ENCODE assay signal across 11 cellular contexts in the genomic region with DNA sequence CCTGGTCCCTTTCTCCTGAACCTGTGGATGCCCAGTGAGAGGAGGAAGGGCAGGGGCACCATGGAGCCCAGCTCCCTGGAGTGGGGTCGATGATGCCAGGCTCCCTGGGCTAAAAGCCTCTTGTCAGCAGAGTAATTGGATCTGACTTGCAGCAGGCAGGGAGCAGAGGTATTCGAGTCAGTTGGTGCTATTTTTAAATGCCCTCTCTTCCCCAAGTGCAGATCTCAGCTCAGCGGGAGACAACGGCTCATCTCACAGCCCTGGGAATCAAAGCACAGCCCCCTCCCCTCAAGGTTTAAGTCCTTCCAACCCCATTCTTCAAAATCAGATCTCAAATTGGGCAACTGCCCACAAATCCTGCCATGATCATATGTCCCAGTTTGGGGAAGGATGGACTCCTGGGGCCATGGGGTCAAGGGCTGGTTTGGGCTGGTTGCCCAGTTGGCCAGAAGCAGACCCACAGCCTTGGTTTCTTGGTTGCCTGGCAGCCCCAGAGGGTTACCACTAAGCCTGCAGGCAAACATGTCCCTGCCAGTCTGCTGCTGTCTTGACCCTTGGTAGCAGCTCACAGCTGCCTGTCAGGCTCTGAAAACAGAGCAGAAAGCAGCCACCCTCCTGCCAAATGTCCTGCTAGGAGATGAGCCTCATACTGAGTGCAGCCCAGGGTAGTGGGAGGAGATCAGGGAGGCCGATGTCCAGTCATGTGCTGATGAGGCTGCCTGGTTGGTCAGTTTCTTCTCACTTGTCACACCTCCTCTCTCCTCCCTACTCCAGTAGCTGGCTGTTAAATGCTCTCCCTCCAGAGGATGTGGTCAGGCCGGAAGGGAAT.
A peak's percentile ranks its signal among the peaks of the same experiment; 100 is the strongest.
DNase-seq lines count a peak whose midpoint lies in the region; ATAC-seq and TF ChIP-seq lines count a peak whose summit lies in the region.
"Had no signal": no experiment of that assay in that cellular context is flagged by ENCODE, and none has a peak within 500 bp of the region (broad histone marks: within the 10 kb centered on the region; RNA-seq: fewer than 3 reads in every experiment).

No MANE protein-coding gene starts in this region.

- TF ChIP-seq CTCF in heart left ventricle (IDR thresholded peaks at IDR 0.05) (no peak), gastrocnemius medialis (IDR thresholded peaks at IDR 0.05 in 4 of 5, conservative IDR thresholded peaks at IDR 0.05 in 1 of 5) (no peak)

- H3K9me3 ChIP-seq in heart left ventricle (no peaks in the 10 kb centered on the region), gastrocnemius medialis (no peaks in the 10 kb centered on the region)

- no peaks in the 10 kb centered on the region for H3K9me3 Mint-ChIP-seq in T-cell
- H3K9me3 Mint-ChIP-seq: activated naive CD4-positive, alpha-beta T cell treated with anti-CD3 and anti-CD28 coated beads, Interleukin-2, amount 50 U/mL, for 24 hours had no signal

- in situ Hi-C loops in gastrocnemius medialis (cut with MboI; ENCODE audit: low sequenced_read_pairs in 4 of 4), result no loop called here

- peak overlapping the region in 2 of 12 donors; percentile 9 to 22 for H3K4me3 ChIP-seq in heart left ventricle
- H3K4me3 ChIP-seq in gastrocnemius medialis, result peak overlapping the region in 1 of 4 donors; percentile 23

- no peak for TF ChIP-seq POLR2A in heart left ventricle (IDR thresholded peaks at IDR 0.05)
- peak in 1 of 2 donors; percentile 72 for TF ChIP-seq POLR2A in gastrocnemius medialis (IDR thresholded peaks at IDR 0.05)

- POLR2A ChIA-PET in T-cell (lab: Charles Lee), result no interaction called here

- H3K27ac Mint-ChIP-seq in T-cell, result no peak overlapping the region
- H3K27ac Mint-ChIP-seq: activated naive CD4-positive, alpha-beta T cell treated with anti-CD3 and anti-CD28 coated beads, Interleukin-2, amount 50 U/mL, for 24 hours; progenitor cell of endocrine pancreas had no signal

- DNase-seq in M059J (ENCODE audit: low read depth) (peak; percentile 91), heart left ventricle (peak in 4 of 5 donors; percentile 58 to 71 (median 62)), gastrocnemius medialis (peak; percentile 74 to 94), T-helper 2 cell (no peak), GM03348 (ENCODE audit: low spot score) (no peak), dedifferentiated amniotic fluid mesenchymal stem cell (ENCODE audit: extremely low spot score) (no peak), T-cell (no peak)
- DNase-seq: stimulated activated naive CD4-positive, alpha-beta T cell had no signal

- H3K4me1 ChIP-seq in heart left ventricle (peaks cover 4 to 91% (median 45%) of the 10 kb centered on the region in 12 donors), gastrocnemius medialis (peaks cover 76 to 78% of the 10 kb centered on the region in 2 donors)

- no peaks in the 10 kb centered on the region for H3K36me3 Mint-ChIP-seq in T-cell
- H3K36me3 Mint-ChIP-seq: activated naive CD4-positive, alpha-beta T cell treated with anti-CD3 and anti-CD28 coated beads, Interleukin-2, amount 50 U/mL, for 24 hours had no signal

- WGBS in heart left ventricle, 4 donors, result 22 to 44% (median 33%) methylated on average over 6 of the region's 6 CpGs

- ATAC-seq in heart left ventricle (peak; percentile 73 to 82 (median 76)), gastrocnemius medialis (peak; percentile 82 to 84), T-cell (replicated peaks in 1 of 4) (no peak)

- H3K27ac ChIP-seq in heart left ventricle (peak overlapping the region; percentile 35 to 98 (median 82)), gastrocnemius medialis (peak overlapping the region; percentile 91 to 98 (median 96))

- CTCF ChIA-PET in T-cell (lab: Charles Lee), result no interaction called here

- no peak overlapping the region for H3K4me3 Mint-ChIP-seq in T-cell
- H3K4me3 Mint-ChIP-seq: activated naive CD4-positive, alpha-beta T cell treated with anti-CD3 and anti-CD28 coated beads, Interleukin-2, amount 50 U/mL, for 24 hours had no signal

- no peaks in the 10 kb centered on the region for H3K36me3 ChIP-seq in heart left ventricle
- H3K36me3 ChIP-seq in gastrocnemius medialis, result no peaks in the 10 kb centered on the region

- H3K27me3 ChIP-seq in heart left ventricle, result no peaks in the 10 kb centered on the region
- H3K27me3 ChIP-seq in gastrocnemius medialis, result no peaks in the 10 kb centered on the region

- H3K27me3 Mint-ChIP-seq in T-cell, result no peaks in the 10 kb centered on the region
- H3K27me3 Mint-ChIP-seq: activated naive CD4-positive, alpha-beta T cell treated with anti-CD3 and anti-CD28 coated beads, Interleukin-2, amount 50 U/mL, for 24 hours; progenitor cell of endocrine pancreas had no signal

- H3K4me1 Mint-ChIP-seq in T-cell, result no peaks in the 10 kb centered on the region
- H3K4me1 Mint-ChIP-seq: activated naive CD4-positive, alpha-beta T cell treated with anti-CD3 and anti-CD28 coated beads, Interleukin-2, amount 50 U/mL, for 24 hours had no signal

- intact Hi-C loops in heart left ventricle (cut with DNase I) (loop anchor here in 6 of 10 donors (5.0 to 10.0 kb wide), 5 partner anchors 75 to 257 kb away; a partner anchor contains a TSS), gastrocnemius medialis (cut with DNase I; ENCODE audit: low total_unique reads) (loop anchor here (2.0 to 5.0 kb wide), 4 partner anchors 80 to 345 kb away; a partner anchor contains a TSS)

TF ChIP-seq in PFSK-1, 5 proteins besides CTCF, POLR2A, EP300 and RAD21:
- TF ChIP-seq POLR2AphosphoS5 (IDR thresholded peaks at IDR 0.05; ENCODE audit: low read depth, low read length) (peak; percentile 49; the same call in 1 of the 2 replicates), FOXP2 (optimal IDR thresholded peaks at IDR 0.05; ENCODE audit: borderline replicate concordance, extremely low read depth, extremely low read length, insufficient read depth) (no peak)

Comparison
In these comparisons a context has a peak if more than half of its experiments do, and no peak if none do; other contexts are left out.
1. DNase-seq: peak in M059J (single experiment), heart left ventricle (4 of 5) and gastrocnemius medialis (2 of 2); none in T-helper 2 cell (0 of 5), GM03348 (single experiment), dedifferentiated amniotic fluid mesenchymal stem cell (single experiment) and T-cell (0 of 34).
2. ATAC-seq: peak in heart left ventricle (4 of 4) and gastrocnemius medialis (2 of 2); none in T-cell (0 of 4).